12 cellular contexts compared by ENCODE assay signal in genomic region chr13:27131906-27132305, GRCh38. TPM values are rescaled to one million over a fixed set of nuclear protein-coding genes. Genes with fewer than 3 reads are reported as not detected.
A peak's percentile ranks its signal among the peaks of the same experiment; 100 is the strongest.
DNase-seq lines count a peak whose midpoint lies in the region; ATAC-seq and TF ChIP-seq lines count a peak whose summit lies in the region.
"Had no signal": no experiment of that assay in that cellular context is flagged by ENCODE, and none has a peak within 500 bp of the region (broad histone marks: within the 10 kb centered on the region; RNA-seq: fewer than 3 reads in every experiment).

No MANE protein-coding gene starts in this region.

- H3K9me3 ChIP-seq in HEK293 (ENCODE audit: control insufficient read depth, insufficient read depth, low read depth, low read length): no peaks in the 10 kb centered on the region

- peak overlapping the region; percentile 11 for H3K4me3 Mint-ChIP-seq in T-helper 1 cell treated with Interleukin-12 subunit alpha and Interleukin-12 subunit beta and Interleukin-4 antibody, amounts not matched to agents 30 μg/mL and 1 μg/mL, for 36 hours
- peak overlapping the region; percentile 3 for H3K4me3 Mint-ChIP-seq in activated T-helper 2 cell treated with anti-CD3 and anti-CD28 coated beads, Interferon-gamma antibody, Interleukin-2, Interleukin-4, amounts not matched to agents 10 μg/mL and 5 μg/mL and 100 μg/mL, durations not matched to agents 14 hours and 24 hours and 36 hours (ENCODE audit: low read depth)

- peaks cover 55% of the 10 kb centered on the region for H3K4me1 Mint-ChIP-seq in T-helper 1 cell treated with Interleukin-12 subunit alpha and Interleukin-12 subunit beta and Interleukin-4 antibody, amounts not matched to agents 30 μg/mL and 1 μg/mL, for 36 hours (ENCODE audit: low read depth)
- H3K4me1 Mint-ChIP-seq in activated T-helper 2 cell treated with anti-CD3 and anti-CD28 coated beads, Interferon-gamma antibody, Interleukin-2, Interleukin-4, amounts not matched to agents 10 μg/mL and 5 μg/mL and 100 μg/mL, durations not matched to agents 14 hours and 24 hours and 36 hours (ENCODE audit: low read depth): peaks cover 69% of the 10 kb centered on the region

- no peak overlapping the region for H3K4me3 ChIP-seq in HEK293 (ENCODE audit: low read depth, low read length)
- H3K4me3 ChIP-seq: skin epidermis had no signal

- DNase-seq in T-helper 1 cell (no peak), lung microvascular endothelial cell (ENCODE audit: low read depth in 2 of 2) (peak; percentile 8 to 63), cardiac septum (ENCODE audit: low spot score) (no peak)
- no peak for DNase-seq in activated T-helper 2 cell treated with anti-CD3 and anti-CD28 coated beads, Interferon-gamma antibody, Interleukin-2, Interleukin-4, amounts not matched to agents 10 μg/mL and 5 μg/mL and 100 μg/mL, durations not matched to agents 14 hours and 24 hours and 36 hours (ENCODE audit: low spot score)
- DNase-seq: activated effector memory CD4-positive, alpha-beta T cell treated with anti-CD3 and anti-CD28 coated beads, Interleukin-2, amount 50 U/mL, for 16 hours; mesenchymal stem cell; NCI-H2171 treated with DMSO at 0.1 percent for 48 hours had no signal

- H3K9me3 Mint-ChIP-seq in T-helper 1 cell treated with Interleukin-12 subunit alpha and Interleukin-12 subunit beta and Interleukin-4 antibody, amounts not matched to agents 30 μg/mL and 1 μg/mL, for 36 hours: peaks cover 6% of the 10 kb centered on the region
- H3K9me3 Mint-ChIP-seq in activated T-helper 2 cell treated with anti-CD3 and anti-CD28 coated beads, Interferon-gamma antibody, Interleukin-2, Interleukin-4, amounts not matched to agents 10 μg/mL and 5 μg/mL and 100 μg/mL, durations not matched to agents 14 hours and 24 hours and 36 hours: peaks cover 12% of the 10 kb centered on the region

- no peaks in the 10 kb centered on the region for H3K36me3 ChIP-seq in HEK293 (ENCODE audit: control insufficient read depth in 2 of 2, insufficient read depth in 1 of 2, low read length in 2 of 2)

- CTCF ChIA-PET in HEK293 (lab: Yijun Ruan, JAX): interaction anchor here (0.6 kb wide), 1 partner anchor 945 kb away, joined by 3 read pairs; no protein-coding TSS in a partner anchor

- H3K4me1 ChIP-seq in HEK293 (ENCODE audit: control insufficient read depth, insufficient read depth, low read length): no peaks in the 10 kb centered on the region; the same call in 1 of the 2 replicates

- no peak for ATAC-seq in GM19397 (IDR thresholded peaks at IDR 0.05; ENCODE audit: unreplicated experiment)
- ATAC-seq in GM18870 (IDR thresholded peaks at IDR 0.05; ENCODE audit: unreplicated experiment): no peak

- POLR2A ChIA-PET in HEK293 (lab: Yijun Ruan, JAX): no interaction called here

- H3K27me3 Mint-ChIP-seq in T-helper 1 cell treated with Interleukin-12 subunit alpha and Interleukin-12 subunit beta and Interleukin-4 antibody, amounts not matched to agents 30 μg/mL and 1 μg/mL, for 36 hours (ENCODE audit: low read depth): no peaks in the 10 kb centered on the region
- no peaks in the 10 kb centered on the region for H3K27me3 Mint-ChIP-seq in activated T-helper 2 cell treated with anti-CD3 and anti-CD28 coated beads, Interferon-gamma antibody, Interleukin-2, Interleukin-4, amounts not matched to agents 10 μg/mL and 5 μg/mL and 100 μg/mL, durations not matched to agents 14 hours and 24 hours and 36 hours (ENCODE audit: low read depth)

- no peak overlapping the region for H3K27ac ChIP-seq in HEK293 (ENCODE audit: extremely low read depth, low read depth, low read length)

- H3K36me3 Mint-ChIP-seq in T-helper 1 cell treated with Interleukin-12 subunit alpha and Interleukin-12 subunit beta and Interleukin-4 antibody, amounts not matched to agents 30 μg/mL and 1 μg/mL, for 36 hours (ENCODE audit: low read depth): peaks cover 9% of the 10 kb centered on the region
- peaks cover 33% of the 10 kb centered on the region for H3K36me3 Mint-ChIP-seq in activated T-helper 2 cell treated with anti-CD3 and anti-CD28 coated beads, Interferon-gamma antibody, Interleukin-2, Interleukin-4, amounts not matched to agents 10 μg/mL and 5 μg/mL and 100 μg/mL, durations not matched to agents 14 hours and 24 hours and 36 hours (ENCODE audit: low read depth)

- H3K27ac Mint-ChIP-seq in T-helper 1 cell treated with Interleukin-12 subunit alpha and Interleukin-12 subunit beta and Interleukin-4 antibody, amounts not matched to agents 30 μg/mL and 1 μg/mL, for 36 hours: peak overlapping the region; percentile 85
- H3K27ac Mint-ChIP-seq in activated T-helper 2 cell treated with anti-CD3 and anti-CD28 coated beads, Interferon-gamma antibody, Interleukin-2, Interleukin-4, amounts not matched to agents 10 μg/mL and 5 μg/mL and 100 μg/mL, durations not matched to agents 14 hours and 24 hours and 36 hours: peak overlapping the region; percentile 80

- no peak for TF ChIP-seq CTCF in HEK293 (tag by site-specific recombination; IDR thresholded peaks at IDR 0.05)

- intact Hi-C loops in activated T-helper 2 cell treated with anti-CD3 and anti-CD28 coated beads, Interferon-gamma antibody, Interleukin-2, Interleukin-4, amounts not matched to agents 10 μg/mL and 5 μg/mL and 100 μg/mL, durations not matched to agents 14 hours and 24 hours and 36 hours (cut with micrococcal nuclease): loop anchor here (1.0 to 10.0 kb wide), 8 partner anchors 15 to 1227 kb away; partner anchors contain the start of gene RPL21
- intact Hi-C loops in cardiac septum (cut with DNase I): no loop called here

TF ChIP-seq in HEK293, 187 proteins besides CTCF, POLR2A, EP300 and RAD21:
- TF ChIP-seq ZNF274 (IDR thresholded peaks at IDR 0.05; ENCODE audit: low read length) (no peak), ZNF274 (tag by site-specific recombination; IDR thresholded peaks at IDR 0.05; ENCODE audit: borderline replicate concordance) (no peak), SP7 (tag by site-specific recombination; IDR thresholded peaks at IDR 0.05) (peak; percentile 52)

RNA-seq across cellular contexts. Expression of gene USP12, which starts 39.7 kb away (rescaled TPM):
- total RNA-seq in activated T-helper 2 cell treated with anti-CD3 and anti-CD28 coated beads, Interferon-gamma antibody, Interleukin-2, Interleukin-4, amounts not matched to agents 10 μg/mL and 5 μg/mL and 100 μg/mL, durations not matched to agents 14 hours and 24 hours and 36 hours: 40.8 and 45.1 TPM in 2 replicates
- total RNA-seq in lung microvascular endothelial cell (20.0 and 27.8 TPM in 2 replicates), cardiac septum (28.0 TPM)

Comparison
In these comparisons a context has a peak if more than half of its experiments do, and no peak if none do; other contexts are left out.
1. DNase-seq: peak in lung microvascular endothelial cell (2 of 2); none in T-helper 1 cell (0 of 5), activated T-helper 2 cell treated with anti-CD3 and anti-CD28 coated beads, Interferon-gamma antibody, Interleukin-2, Interleukin-4, amounts not matched to agents 10 μg/mL and 5 μg/mL and 100 μg/mL, durations not matched to agents 14 hours and 24 hours and 36 hours (single experiment) and cardiac septum (single experiment).